ENCODE assay signal across 8 cellular contexts in genomic region chr16:2121325-2121724, GRCh38. TPM values are rescaled to one million over a fixed set of nuclear protein-coding genes. Genes with fewer than 3 reads are reported as not detected.
A peak's percentile ranks its signal among the peaks of the same experiment; 100 is the strongest.
DNase-seq lines count a peak whose midpoint lies in the region; ATAC-seq and TF ChIP-seq lines count a peak whose summit lies in the region.
"Not testable (repeated sequence)": the region's sequence is repeated elsewhere in the genome, so short reads cannot be mapped to it uniquely, and the experiment has no call there.

No MANE protein-coding gene starts in this region.

- BruUV-seq in OCI-LY7 (replicated peaks; lab: Mats Ljungman, UMichigan) = not testable (repeated sequence)

- H3K4me3 Mint-ChIP-seq in CD4-positive, alpha-beta T cell; activated T-cell treated with anti-CD3 and anti-CD28 coated beads, Interleukin-2, amount 50 U/mL, for 4 hours: not testable (repeated sequence)
- 0 out of 2 replicates have a peak overlapping the region, but pooled peaks have one; percentile 7 for H3K4me3 Mint-ChIP-seq in HFFc6

- not testable (repeated sequence) for H2AFZ ChIP-seq in OCI-LY7 (ENCODE audit: low read length)

- H3K27me3 Mint-ChIP-seq in CD4-positive, alpha-beta T cell; HFFc6 (ENCODE audit: insufficient read depth); activated T-cell treated with anti-CD3 and anti-CD28 coated beads, Interleukin-2, amount 50 U/mL, for 4 hours (ENCODE audit: low read depth): not testable (repeated sequence)

- not testable (repeated sequence) for H4K20me1 ChIP-seq in OCI-LY7 (ENCODE audit: insufficient read depth, low read length)

- POLR2A ChIA-PET in CD4-positive, alpha-beta T cell (lab: Charles Lee); OCI-LY7 (lab: Charles Lee): not testable (repeated sequence)

- not testable (repeated sequence) for H3K27me3 ChIP-seq in CD4-positive, alpha-beta T cell (ENCODE audit: control insufficient read depth, insufficient read depth, low read length)

- CTCF ChIA-PET in CD4-positive, alpha-beta T cell (lab: Charles Lee) = interaction anchor here (1.6 to 2.0 kb wide), 2 partner anchors 19 to 34 kb away, joined by 4 to 15 read pairs; partner anchors contain the start of gene TRAF7
- CTCF ChIA-PET in OCI-LY7 (lab: Charles Lee; ENCODE audit: unreplicated experiment) = interaction anchor here (0.6 kb wide), 1 partner anchor 18 kb away, joined by 3 read pairs; no protein-coding TSS in a partner anchor

- H3K4me1 ChIP-seq in OCI-LY7 (ENCODE audit: insufficient read depth, low read length, poor library complexity, severe bottlenecking) = not testable (repeated sequence)

- peak in 6 of 10 experiments; percentile 10 to 26 (median 22) for DNase-seq in CD4-positive, alpha-beta T cell
- peak; percentile 85 for DNase-seq in HFFc6
- DNase-seq in OCI-LY7 (ENCODE audit: low spot score) = peak; percentile 50
- not testable (repeated sequence) for DNase-seq in activated T-cell treated with anti-CD3 and anti-CD28 coated beads, Interleukin-2, amount 50 U/mL, for 4 hours
- peak; percentile 45 for DNase-seq in dermis blood vessel endothelial cell
- DNase-seq in iPS-NIHi11 (ENCODE audit: low spot score) = peak; percentile 10
- peak; percentile 63 for DNase-seq in occipital lobe (lab: John Stamatoyannopoulos, UW)
- peak; percentile 86 for DNase-seq in superior temporal gyrus (ENCODE audit: extremely low spot score)

- not testable (repeated sequence) for H3K9me3 Mint-ChIP-seq in CD4-positive, alpha-beta T cell; HFFc6; activated T-cell treated with anti-CD3 and anti-CD28 coated beads, Interleukin-2, amount 50 U/mL, for 4 hours

- H3K4me3 ChIP-seq in OCI-LY7 (ENCODE audit: low read depth, low read length, poor library complexity, severe bottlenecking) = not testable (repeated sequence)

- not testable (repeated sequence) for H3K4me2 ChIP-seq in OCI-LY7 (ENCODE audit: low read length)

- H3K4me1 Mint-ChIP-seq in CD4-positive, alpha-beta T cell (ENCODE audit: low read depth); activated T-cell treated with anti-CD3 and anti-CD28 coated beads, Interleukin-2, amount 50 U/mL, for 4 hours (ENCODE audit: low read depth): not testable (repeated sequence)
- H3K4me1 Mint-ChIP-seq in HFFc6 (ENCODE audit: low read depth) = peaks cover 31% of the 10 kb centered on the region

- not testable (repeated sequence) for H3K9me3 ChIP-seq in CD4-positive, alpha-beta T cell (ENCODE audit: control insufficient read depth, low read length); OCI-LY7 (ENCODE audit: low read length)

- TF ChIP-seq CTCF in CD4-positive, alpha-beta T cell (IDR thresholded peaks at IDR 0.05) = peak; percentile 6
- peak; percentile 76 for TF ChIP-seq CTCF in HFFc6 (IDR thresholded peaks at IDR 0.05)
- TF ChIP-seq CTCF in OCI-LY7 (conservative IDR thresholded peaks at IDR 0.05; ENCODE audit: low read length) = peak; percentile 61

- H3K36me3 Mint-ChIP-seq in CD4-positive, alpha-beta T cell (ENCODE audit: low read depth); HFFc6 (ENCODE audit: low read depth); activated T-cell treated with anti-CD3 and anti-CD28 coated beads, Interleukin-2, amount 50 U/mL, for 4 hours (ENCODE audit: insufficient read depth): not testable (repeated sequence)

- H3K9me2 ChIP-seq in OCI-LY7 (ENCODE audit: insufficient read depth, low read length) = not testable (repeated sequence)

- H3K27ac Mint-ChIP-seq in CD4-positive, alpha-beta T cell = peak overlapping the region; percentile 9
- peak overlapping the region; percentile 67 for H3K27ac Mint-ChIP-seq in HFFc6

- H3K27ac ChIP-seq in CD4-positive, alpha-beta T cell (ENCODE audit: low read depth, low read length); OCI-LY7 (ENCODE audit: low read depth, low read length, poor library complexity, severe bottlenecking): not testable (repeated sequence)

- not testable (repeated sequence) for H3K36me3 ChIP-seq in OCI-LY7 (ENCODE audit: insufficient read depth, low read length)

- intact Hi-C loops in CD4-positive, alpha-beta T cell (cut with DNase I, micrococcal nuclease) = not testable (repeated sequence)
- intact Hi-C loops in OCI-LY7 (cut with micrococcal nuclease; ENCODE audit: unreplicated experiment) = loop anchor here (1.0 kb wide), 1 partner anchor 19 kb away; no protein-coding TSS in a partner anchor

- ATAC-seq in CD4-positive, alpha-beta T cell (ENCODE audit: poor library complexity) = peak; percentile 44
- peak; percentile 56 to 68 for ATAC-seq in activated T-cell treated with anti-CD3 and anti-CD28 coated beads, Interleukin-2, amount 50 U/mL, for 4 hours

- not testable (repeated sequence) for H3K79me2 ChIP-seq in OCI-LY7 (ENCODE audit: insufficient read depth, low read depth, low read length)

RNA-seq across cellular contexts. Expression of gene PKD1, which starts 14.4 kb away (rescaled TPM):
- 10 to 100 TPM; 80.3 to 85.6 TPM for total RNA-seq in CD4-positive, alpha-beta T cell
- total RNA-seq in HFFc6 (2021; fragmentation: NEBNext Ultra II Directional; extraction: Animal tissue kit (Norgen Biotek cat#: 25700)) = 100 to 1,000 TPM in 1 of 6 experiments, 10 to 100 TPM in 5; 77.9 to 118 (median 82.5) TPM
- 76.5 and 87.4 TPM in 2 replicates for total RNA-seq in OCI-LY7 (2014; rRNA removed; shearing (Covaris generic))
- total RNA-seq in OCI-LY7 (2022) (112 and 129 TPM in 2 replicates), dermis blood vessel endothelial cell (55.6 and 77.1 TPM in 2 replicates), occipital lobe (70.3 TPM)
- 100 to 1,000 TPM; 100 to 118 (median 104) TPM for total RNA-seq in activated T-cell treated with anti-CD3 and anti-CD28 coated beads, Interleukin-2, amount 50 U/mL, for 4 hours

RNA-seq across cellular contexts. Expression of gene RAB26, which starts 27.1 kb away (rescaled TPM):
- not detected for total RNA-seq in CD4-positive, alpha-beta T cell
- 1 to 10 TPM in 1 of 6 experiments, under 1 TPM in 5; 0.31 to 1.2 (median 0.65) TPM for total RNA-seq in HFFc6 (2021; fragmentation: NEBNext Ultra II Directional; extraction: Animal tissue kit (Norgen Biotek cat#: 25700))
- total RNA-seq in OCI-LY7 (2014; rRNA removed; shearing (Covaris generic)) = 3.1 and 5.0 TPM in 2 replicates
- total RNA-seq in OCI-LY7 (2022) (7.9 and 9.5 TPM in 2 replicates), dermis blood vessel endothelial cell (0.34 and 0.84 TPM in 2 replicates), occipital lobe (5.8 TPM)
- not detected for total RNA-seq in activated T-cell treated with anti-CD3 and anti-CD28 coated beads, Interleukin-2, amount 50 U/mL, for 4 hours

RNA-seq across cellular contexts. Expression of gene TRAF7, which starts 34.3 kb away (rescaled TPM):
- total RNA-seq in CD4-positive, alpha-beta T cell = 10 to 100 TPM; 19.9 to 24.0 TPM
- total RNA-seq in HFFc6 (2021; fragmentation: NEBNext Ultra II Directional; extraction: Animal tissue kit (Norgen Biotek cat#: 25700)) = 10 to 100 TPM; 81.4 to 88.3 (median 85.3) TPM
- 50.1 and 53.6 TPM in 2 replicates for total RNA-seq in OCI-LY7 (2014; rRNA removed; shearing (Covaris generic))
- total RNA-seq in OCI-LY7 (2022) = 82.3 and 103 TPM in 2 replicates
- 100 to 1,000 TPM in 2 of 3 donors, 10 to 100 TPM in 1; 95.6 to 110 (median 102) TPM for total RNA-seq in activated T-cell treated with anti-CD3 and anti-CD28 coated beads, Interleukin-2, amount 50 U/mL, for 4 hours
- 110 and 171 TPM in 2 replicates for total RNA-seq in dermis blood vessel endothelial cell
- 35.6 TPM for total RNA-seq in occipital lobe

Comparison
In these comparisons a context has a peak if more than half of its experiments do, and no peak if none do; other contexts are left out.
1. CTCF ChIP-seq: peak in every context shown above with its lines; median percentile 76 in HFFc6; 61 in OCI-LY7; 6 in CD4-positive, alpha-beta T cell.